In genomic region chr1:145956776-145957442, GRCh38 we compare ENCODE assay signal across 8 cellular contexts. TPM values are rescaled to one million over a fixed set of nuclear protein-coding genes. Genes with fewer than 3 reads are reported as not detected.
DNase-seq lines count a peak whose midpoint lies in the region; ATAC-seq and TF ChIP-seq lines count a peak whose summit lies in the region.

No MANE protein-coding gene starts in this region.

- H3K79me2 ChIP-seq in GM23248 (ENCODE audit: insufficient read depth) (peaks cover 54% of the 10 kb centered on the region), SU-DHL-6 (ENCODE audit: insufficient read depth, low read length) (no peaks in the 10 kb centered on the region), fibroblast of lung (ENCODE audit: control insufficient read depth, insufficient read depth, low read length) (peaks cover 49% of the 10 kb centered on the region)

- H3F3A ChIP-seq in GM23248 (ENCODE audit: insufficient read depth) (peaks cover 40% of the 10 kb centered on the region), SU-DHL-6 (ENCODE audit: insufficient read depth) (peaks cover 27% of the 10 kb centered on the region; the same call in 1 of the 2 replicates)

- H3K9ac ChIP-seq in GM23248 (peak overlapping the region; percentile 88), SU-DHL-6 (ENCODE audit: low read length) (peak overlapping the region; percentile 70), fibroblast of lung (ENCODE audit: insufficient read depth, low read length) (peak overlapping the region; percentile 61), neuronal stem cell (ENCODE audit: low read depth, low read length, poor library complexity) (no peak overlapping the region)

- H3K9me3 ChIP-seq in GM23248 (ENCODE audit: low read depth) (no peaks in the 10 kb centered on the region), SU-DHL-6 (ENCODE audit: insufficient read depth, low read length) (no peaks in the 10 kb centered on the region), fibroblast of lung (ENCODE audit: control insufficient read depth, insufficient read depth, low read depth, low read length) (no peaks in the 10 kb centered on the region), neuronal stem cell (replicated peaks in 1 of 2; ENCODE audit: control insufficient read depth in 2 of 2, insufficient read depth in 1 of 2, low read depth in 1 of 2, low read length in 2 of 2) (peaks cover 0 to 4% of the 10 kb centered on the region in 2 donors)

- WGBS in GM23248 (ENCODE audit: low coverage in 1 of 2, low lambda C conversion rate in 2 of 2, missing lambda C conversion rate in 2 of 2), 2 experiments: 0 to 1% methylated on average over 3 of the region's 3 CpGs
- WGBS in neuronal stem cell (ENCODE audit: extremely low coverage in 2 of 2, insufficient read length in 2 of 2, insufficient replicate concordance in 1 of 2), 2 donors: no CpG with 5 or more reads among the region's 3 CpGs

- peak overlapping the region; percentile 80 for H3K4me3 ChIP-seq in GM23248
- peak overlapping the region; percentile 66 for H3K4me3 ChIP-seq in SU-DHL-6 (ENCODE audit: insufficient read depth, low read length, poor library complexity, severe bottlenecking)
- H3K4me3 ChIP-seq in fibroblast of lung (replicated peaks in 1 of 4; ENCODE audit: control extremely low read depth in 1 of 4, insufficient read depth in 1 of 4, low read depth in 3 of 4, low read length in 4 of 4): peak overlapping the region; percentile 75 to 95 (median 80)
- peak overlapping the region; percentile 85 to 91 for H3K4me3 ChIP-seq in neuronal stem cell (ENCODE audit: low read length in 2 of 2)

- H2BK120ac ChIP-seq in neuronal stem cell (ENCODE audit: low read depth, low read length): no peak overlapping the region

- no peaks in the 10 kb centered on the region for H4K20me1 ChIP-seq in GM23248 (ENCODE audit: insufficient read depth)
- no peaks in the 10 kb centered on the region for H4K20me1 ChIP-seq in SU-DHL-6 (ENCODE audit: low read depth, low read length)
- H4K20me1 ChIP-seq in fibroblast of lung (ENCODE audit: control insufficient read depth, extremely low read depth, insufficient read depth, low read length): no peaks in the 10 kb centered on the region

- peaks cover 28% of the 10 kb centered on the region for H3K4me1 ChIP-seq in GM23248 (ENCODE audit: insufficient read depth)
- peaks cover 16% of the 10 kb centered on the region for H3K4me1 ChIP-seq in fibroblast of lung (ENCODE audit: control insufficient read depth, extremely low read depth, insufficient read depth, low read length)
- peaks cover 7 to 39% of the 10 kb centered on the region in 2 donors for H3K4me1 ChIP-seq in neuronal stem cell (ENCODE audit: control insufficient read depth in 2 of 2, insufficient read depth in 1 of 2, low read depth in 1 of 2, low read length in 2 of 2)

- H2BK12ac ChIP-seq in neuronal stem cell (ENCODE audit: low read length): no peak overlapping the region

- H3K18ac ChIP-seq in neuronal stem cell (ENCODE audit: low read length): no peak overlapping the region

- peak overlapping the region; percentile 88 for H3K27ac ChIP-seq in GM23248
- no peak overlapping the region for H3K27ac ChIP-seq in SU-DHL-6 (ENCODE audit: low read depth, low read length)
- H3K27ac ChIP-seq in fibroblast of lung (ENCODE audit: insufficient read depth, low read length): peak overlapping the region; percentile 87
- H3K27ac ChIP-seq in neuronal stem cell (replicated peaks; ENCODE audit: low read length): no peak overlapping the region

- DNase-seq in GM23248 (peak; percentile 61), fibroblast of lung (ENCODE audit: low read depth in 2 of 2) (peak; percentile 54 to 65), neuronal stem cell (ENCODE audit: low spot score) (no peak), HEK293T (ENCODE audit: extremely low spot score) (no peak), UCSD-AML1 (lab: John Stamatoyannopoulos, UW; ENCODE audit: unreplicated experiment) (no peak)
- DNase-seq in stimulated activated CD4-positive, alpha-beta T cell treated with anti-CD3 and anti-CD28 coated beads, Interleukin-12 subunit alpha, Interleukin-12 subunit beta, amount 100 ng/mL, for 4 hours: no peak

- peak overlapping the region; percentile 99 for H3K4me2 ChIP-seq in GM23248 (ENCODE audit: unreplicated experiment)
- peak overlapping the region; percentile 83 for H3K4me2 ChIP-seq in SU-DHL-6 (ENCODE audit: low read depth, low read length, poor library complexity, severe bottlenecking)
- peak overlapping the region; percentile 97 for H3K4me2 ChIP-seq in fibroblast of lung (ENCODE audit: extremely low read depth, insufficient read depth, low read length)
- H3K4me2 ChIP-seq in neuronal stem cell (ENCODE audit: insufficient read depth, low read length, poor library complexity, severe bottlenecking): peak overlapping the region; percentile 59

- no peak overlapping the region for H2AK5ac ChIP-seq in neuronal stem cell (ENCODE audit: low read depth, low read length)

- no peak for ATAC-seq in HG02973 (IDR thresholded peaks at IDR 0.05; ENCODE audit: unreplicated experiment)

- H3K23ac ChIP-seq in neuronal stem cell (ENCODE audit: low read depth, low read length, poor library complexity): no peak overlapping the region

- 0 out of 2 replicates have a peak, but pooled peaks cover 4% of the 10 kb centered on the region for H3K36me3 ChIP-seq in GM23248 (ENCODE audit: low read depth)
- no peaks in the 10 kb centered on the region for H3K36me3 ChIP-seq in SU-DHL-6 (ENCODE audit: low read length)
- peaks cover 1% of the 10 kb centered on the region for H3K36me3 ChIP-seq in fibroblast of lung (ENCODE audit: control insufficient read depth, insufficient read depth, low read length)
- H3K36me3 ChIP-seq in neuronal stem cell (replicated peaks in 1 of 2; ENCODE audit: control insufficient read depth in 2 of 2, insufficient read depth in 2 of 2, low read length in 2 of 2): no peaks in the 10 kb centered on the region

- no peak overlapping the region for H2BK15ac ChIP-seq in neuronal stem cell (ENCODE audit: low read length)

- POLR2A ChIA-PET in HEK293T (lab: Yijun Ruan, JAX): interaction anchor here (1.2 to 6.1 kb wide), 10 partner anchors 9 to 98 kb away, joined by 3 to 90 read pairs (median 6); partner anchors contain the start of genes PEX11B, PIAS3 and RBM8A

- no peak overlapping the region for H3K4ac ChIP-seq in neuronal stem cell (ENCODE audit: low read length)

- H3K27me3 ChIP-seq in GM23248 (replicated peaks; ENCODE audit: insufficient read depth) (no peaks in the 10 kb centered on the region), SU-DHL-6 (ENCODE audit: low read length) (no peaks in the 10 kb centered on the region), fibroblast of lung (ENCODE audit: control insufficient read depth, insufficient read depth, low read length) (no peaks in the 10 kb centered on the region), neuronal stem cell (ENCODE audit: control insufficient read depth in 3 of 3, insufficient read depth in 3 of 3, low read depth in 1 of 3, low read length in 3 of 3) (peaks cover 0 to 30% (median 10%) of the 10 kb centered on the region in 3 experiments)

- H2AFZ ChIP-seq in GM23248: peak overlapping the region; percentile 68
- H2AFZ ChIP-seq in SU-DHL-6 (ENCODE audit: low read depth, low read length, severe bottlenecking): peak overlapping the region; percentile 73
- H2AFZ ChIP-seq in fibroblast of lung (ENCODE audit: low read length): no peak overlapping the region
- peak overlapping the region; percentile 83 for H2AFZ ChIP-seq in neuronal stem cell (ENCODE audit: low read length)

- H3K79me1 ChIP-seq in neuronal stem cell (ENCODE audit: low read depth, low read length): no peaks in the 10 kb centered on the region

- no peak for TF ChIP-seq CTCF in SU-DHL-6 (IDR thresholded peaks at IDR 0.05; ENCODE audit: insufficient read depth, low read length, poor library complexity, severe bottlenecking)
- no peak for TF ChIP-seq CTCF in fibroblast of lung (conservative IDR thresholded peaks at IDR 0.05 in 1 of 2, IDR thresholded peaks at IDR 0.05 in 1 of 2; ENCODE audit: low read depth in 1 of 2, low read length in 2 of 2)

- no peak overlapping the region for H4K91ac ChIP-seq in neuronal stem cell (ENCODE audit: low read depth, low read length, poor library complexity)

- H2BK5ac ChIP-seq in neuronal stem cell (ENCODE audit: low read length): no peak overlapping the region

- H4K8ac ChIP-seq in neuronal stem cell (ENCODE audit: low read depth, low read length): no peak overlapping the region

- H3K9me2 ChIP-seq in GM23248 (ENCODE audit: insufficient read depth): no peaks in the 10 kb centered on the region
- H3K9me2 ChIP-seq in SU-DHL-6 (replicated peaks; ENCODE audit: insufficient read depth, low read length): no peaks in the 10 kb centered on the region

- H3K14ac ChIP-seq in neuronal stem cell (ENCODE audit: low read length): no peak overlapping the region

- CTCF ChIA-PET in HEK293T (lab: Yijun Ruan, JAX): interaction anchor here (1.9 to 2.1 kb wide), 2 partner anchors 29 to 111 kb away, joined by 6 to 7 read pairs; partner anchors contain the start of genes NUDT17 and RBM8A

- in situ Hi-C loops in GM23248 (cut with MboI): no loop called here

RNA-seq across cellular contexts. Expression of gene LIX1L, which starts 0.9 kb away (rescaled TPM):
- 26.1 and 36.5 TPM in 2 replicates for total RNA-seq in GM23248 (2014; rRNA removed; shearing (Covaris generic))
- polyA plus RNA-seq in GM23248 (2016; fragmentation: Nextera tagmentation; extraction: Ambion mirVana): 18.3 TPM in 2 replicates
- 10.5 and 14.2 TPM in 2 replicates for total RNA-seq in fibroblast of lung
- 63.3 and 65.7 TPM in 2 replicates for polyA plus RNA-seq in fibroblast of lung
- 17.0 and 20.1 TPM in 2 replicates for polyA plus RNA-seq in fibroblast of lung (2012)
- polyA minus RNA-seq in fibroblast of lung (ENCODE audit: low replicate concordance): 28.7 and 31.4 TPM in 2 replicates
- polyA plus RNA-seq in neuronal stem cell (2013, experiment 1 of 2): 17.1 TPM
- polyA plus RNA-seq in neuronal stem cell (2013, experiment 2 of 2): 17.4 TPM

RNA-seq across cellular contexts. Expression of gene ANKRD34A, which starts 7.5 kb away (rescaled TPM):
- 0.25 and 1.3 TPM in 2 replicates for total RNA-seq in GM23248 (2014; rRNA removed; shearing (Covaris generic))
- polyA plus RNA-seq in GM23248 (2016; fragmentation: Nextera tagmentation; extraction: Ambion mirVana) (1.9 and 2.3 TPM in 2 replicates), fibroblast of lung (1.9 and 2.6 TPM in 2 replicates)
- total RNA-seq in fibroblast of lung: 0.26 and 1.2 TPM in 2 replicates
- polyA plus RNA-seq in fibroblast of lung (2012): 2.8 and 4.1 TPM in 2 replicates
- polyA minus RNA-seq in fibroblast of lung (ENCODE audit: low replicate concordance): 2.6 and 4.5 TPM in 2 replicates
- 0.10 TPM for polyA plus RNA-seq in neuronal stem cell (2013, experiment 1 of 2)
- 0.10 TPM for polyA plus RNA-seq in neuronal stem cell (2013, experiment 2 of 2)

RNA-seq across cellular contexts. Expression of gene POLR3GL, which starts 7.6 kb away (rescaled TPM):
- 17.4 and 24.2 TPM in 2 replicates for total RNA-seq in GM23248 (2014; rRNA removed; shearing (Covaris generic))
- polyA plus RNA-seq in GM23248 (2016; fragmentation: Nextera tagmentation; extraction: Ambion mirVana) (34.7 and 37.9 TPM in 2 replicates), fibroblast of lung (22.6 and 23.3 TPM in 2 replicates)
- total RNA-seq in fibroblast of lung: 15.4 and 23.8 TPM in 2 replicates
- polyA plus RNA-seq in fibroblast of lung (2012): 37.3 and 38.6 TPM in 2 replicates
- polyA minus RNA-seq in fibroblast of lung (ENCODE audit: low replicate concordance): 7.0 and 10.0 TPM in 2 replicates
- polyA plus RNA-seq in neuronal stem cell (2013, experiment 1 of 2): 18.0 TPM
- polyA plus RNA-seq in neuronal stem cell (2013, experiment 2 of 2): 20.2 TPM

RNA-seq across cellular contexts. Expression of gene RBM8A, which starts 29.6 kb away (rescaled TPM):
- 112 and 127 TPM in 2 replicates for total RNA-seq in GM23248 (2014; rRNA removed; shearing (Covaris generic))
- 204 and 210 TPM in 2 replicates for polyA plus RNA-seq in GM23248 (2016; fragmentation: Nextera tagmentation; extraction: Ambion mirVana)
- total RNA-seq in fibroblast of lung: 56.6 and 61.9 TPM in 2 replicates
- 137 and 235 TPM in 2 replicates for polyA plus RNA-seq in fibroblast of lung
- polyA plus RNA-seq in fibroblast of lung (2012): 136 and 199 TPM in 2 replicates
- polyA minus RNA-seq in fibroblast of lung (ENCODE audit: low replicate concordance): 10.7 and 10.8 TPM in 2 replicates
- 178 TPM for polyA plus RNA-seq in neuronal stem cell (2013, experiment 1 of 2)
- polyA plus RNA-seq in neuronal stem cell (2013, experiment 2 of 2): 188 TPM

RNA-seq across cellular contexts. Expression of gene PEX11B, which starts 38.4 kb away (rescaled TPM):
- 32.2 and 34.5 TPM in 2 replicates for total RNA-seq in GM23248 (2014; rRNA removed; shearing (Covaris generic))
- 37.1 and 37.9 TPM in 2 replicates for polyA plus RNA-seq in GM23248 (2016; fragmentation: Nextera tagmentation; extraction: Ambion mirVana)
- total RNA-seq in fibroblast of lung: 21.1 and 28.2 TPM in 2 replicates
- polyA plus RNA-seq in fibroblast of lung: 34.3 and 41.3 TPM in 2 replicates
- 24.9 and 34.6 TPM in 2 replicates for polyA plus RNA-seq in fibroblast of lung (2012)
- polyA minus RNA-seq in fibroblast of lung (ENCODE audit: low replicate concordance): 23.1 and 26.0 TPM in 2 replicates
- 13.5 TPM for polyA plus RNA-seq in neuronal stem cell (2013, experiment 1 of 2)
- polyA plus RNA-seq in neuronal stem cell (2013, experiment 2 of 2): 12.5 TPM

Comparison
In these comparisons a context has a peak if more than half of its experiments do, and no peak if none do; other contexts are left out.
1. DNase-seq: peak in GM23248 (single experiment) and fibroblast of lung (2 of 2); none in neuronal stem cell (single experiment), HEK293T (single experiment), stimulated activated CD4-positive, alpha-beta T cell treated with anti-CD3 and anti-CD28 coated beads, Interleukin-12 subunit alpha, Interleukin-12 subunit beta, amount 100 ng/mL, for 4 hours (single experiment) and UCSD-AML1 (single experiment).
2. H3K27ac ChIP-seq: peak in GM23248 (single experiment) and fibroblast of lung (single experiment); none in SU-DHL-6 (single experiment) and neuronal stem cell (single experiment).
3. Peak in every context shown above with its lines, with median percentiles within 50 percentile points of each other: H3K4me2 ChIP-seq and H3K4me3 ChIP-seq.